Comparison of ENCODE assay signal across 27 cellular contexts in genomic region chr3:61924065-61924740, GRCh38.
DNase-seq lines count a peak whose midpoint lies in the region; ATAC-seq, FAIRE-seq and TF ChIP-seq lines count a peak whose summit lies in the region.
"Had no signal": no experiment of that assay in that cellular context is flagged by ENCODE, and none has a peak within 500 bp of the region (broad histone marks: within the 10 kb centered on the region; RNA-seq: fewer than 3 reads in every experiment).

No MANE protein-coding gene starts in this region.

- H2BK5ac ChIP-seq in H1 (ENCODE audit: low read depth, low read length) (no peak overlapping the region), mesendoderm (ENCODE audit: low read length) (no peak overlapping the region)

- ATAC-seq in left ventricle myocardium superior (peak; percentile 71), HG03095 (IDR thresholded peaks at IDR 0.05; ENCODE audit: unreplicated experiment) (no peak)
- ATAC-seq in activated CD8-positive, alpha-beta T cell treated with anti-CD3 and anti-CD28 coated beads for 36 hours, result no peak
- ATAC-seq: activated CD4-positive, alpha-beta T cell treated with anti-CD3 and anti-CD28 coated beads for 36 hours; activated T-cell treated with anti-CD3 and anti-CD28 coated beads, Interleukin-2, amount 50 U/mL, for 72 hours; foreskin keratinocyte; PC-3 had no signal

- TF ChIP-seq CTCF in HEK293 (tag by site-specific recombination; IDR thresholded peaks at IDR 0.05) (no peak), H1 (IDR thresholded peaks at IDR 0.05; ENCODE audit: control extremely low read depth in 1 of 3, insufficient read depth in 1 of 3, low read depth in 1 of 3, low read length in 3 of 3) (no peak), neural cell (IDR thresholded peaks at IDR 0.05; ENCODE audit: poor library complexity, severe bottlenecking) (no peak)
- TF ChIP-seq CTCF in activated CD8-positive, alpha-beta T cell treated with anti-CD3 and anti-CD28 coated beads for 36 hours (IDR thresholded peaks at IDR 0.05), result no peak

- no peak overlapping the region for H3K18ac ChIP-seq in H1 (ENCODE audit: extremely low read depth, low read length)
- no peak overlapping the region for H3K18ac ChIP-seq in mesendoderm (ENCODE audit: low read length)

- H2BK120ac ChIP-seq in H1 (replicated peaks; ENCODE audit: low read depth, low read length) (no peak overlapping the region), mesendoderm (ENCODE audit: low read depth, low read length) (no peak overlapping the region)

- no peaks in the 10 kb centered on the region for H3K4me1 Mint-ChIP-seq in activated CD8-positive, alpha-beta T cell treated with anti-CD3 and anti-CD28 coated beads for 36 hours (ENCODE audit: low read depth)
- H3K4me1 Mint-ChIP-seq: activated CD4-positive, alpha-beta T cell treated with anti-CD3 and anti-CD28 coated beads for 36 hours; activated naive CD4-positive, alpha-beta T cell treated with anti-CD3 and anti-CD28 coated beads, Interleukin-2, amount 10 ng/mL, durations not matched to agents 7 days and 5 days had no signal

- no peak overlapping the region for H3K23ac ChIP-seq in H1 (ENCODE audit: insufficient read length)
- no peak overlapping the region for H3K23ac ChIP-seq in mesendoderm (ENCODE audit: low read length)

- H3K27ac ChIP-seq in HEK293 (ENCODE audit: extremely low read depth, low read depth, low read length) (no peak overlapping the region), H1 (ENCODE audit: low read depth, low read length) (0 out of 2 replicates have a peak overlapping the region, but pooled peaks have one; percentile 22), neural cell (ENCODE audit: low read length) (peak overlapping the region; percentile 40), mesendoderm (ENCODE audit: low read depth, low read length) (no peak overlapping the region)
- H3K27ac ChIP-seq: foreskin keratinocyte, neural progenitor cell, thoracic aorta had no signal

- H2BK12ac ChIP-seq in H1 (ENCODE audit: low read depth, low read length), result no peak overlapping the region

- H2BK15ac ChIP-seq in H1 (ENCODE audit: low read length), result no peak overlapping the region
- no peak overlapping the region for H2BK15ac ChIP-seq in mesendoderm (replicated peaks; ENCODE audit: low read depth)

- H4K5ac ChIP-seq in H1 (ENCODE audit: insufficient read length, low read depth, low read length) (no peak overlapping the region), mesendoderm (ENCODE audit: low read length) (no peak overlapping the region)

- H2AFZ ChIP-seq in H1 (ENCODE audit: low read length) (no peak overlapping the region), neural cell (ENCODE audit: low read depth, low read length) (no peak overlapping the region)
- H2AFZ ChIP-seq: neural progenitor cell had no signal

- H3K36me3 ChIP-seq in HEK293 (ENCODE audit: control insufficient read depth in 2 of 2, insufficient read depth in 1 of 2, low read length in 2 of 2) (no peaks in the 10 kb centered on the region), H1 (ENCODE audit: control insufficient read depth in 2 of 4, insufficient read depth in 4 of 4, low read length in 3 of 4) (no peaks in the 10 kb centered on the region), neural cell (ENCODE audit: insufficient read depth, low read length) (no peaks in the 10 kb centered on the region), mesendoderm (ENCODE audit: control insufficient read depth, insufficient read depth, low read length) (no peaks in the 10 kb centered on the region)
- H3K36me3 ChIP-seq: neural progenitor cell, thoracic aorta had no signal

- POLR2A ChIA-PET in HEK293 (lab: Yijun Ruan, JAX) (no interaction called here), H1 (lab: Charles Lee; ENCODE audit: partially characterized antibody) (no interaction called here)
- POLR2A ChIA-PET in activated CD8-positive, alpha-beta T cell treated with anti-CD3 and anti-CD28 coated beads for 36 hours (lab: Charles Lee), result interaction anchor here (0.6 kb wide), 1 partner anchor 227 kb away, joined by 3 read pairs; no protein-coding TSS in a partner anchor

- H4K8ac ChIP-seq in H1 (ENCODE audit: extremely low read depth, insufficient read depth, low read length), result peak overlapping the region; percentile 37; the same call in 1 of the 2 replicates
- no peak overlapping the region for H4K8ac ChIP-seq in mesendoderm (ENCODE audit: low read depth, low read length)

- H3K27ac Mint-ChIP-seq in activated CD8-positive, alpha-beta T cell treated with anti-CD3 and anti-CD28 coated beads for 36 hours, result no peak overlapping the region
- H3K27ac Mint-ChIP-seq: activated CD4-positive, alpha-beta T cell treated with anti-CD3 and anti-CD28 coated beads for 36 hours; activated naive CD4-positive, alpha-beta T cell treated with anti-CD3 and anti-CD28 coated beads, Interleukin-2, amount 10 ng/mL, durations not matched to agents 7 days and 5 days; activated T-cell treated with anti-CD3 and anti-CD28 coated beads, Interleukin-2, amount 50 U/mL, for 72 hours; HFFc6; neural progenitor cell had no signal

- no peak overlapping the region for H2BK20ac ChIP-seq in H1 (ENCODE audit: low read length)

- TF ChIP-seq POLR2A in H1 (IDR thresholded peaks at IDR 0.05; ENCODE audit: control extremely low read depth in 1 of 2, low read depth in 2 of 2, low read length in 2 of 2), result no peak

- peaks cover 6% of the 10 kb centered on the region for H3K27me3 Mint-ChIP-seq in activated CD8-positive, alpha-beta T cell treated with anti-CD3 and anti-CD28 coated beads for 36 hours
- H3K27me3 Mint-ChIP-seq: activated CD4-positive, alpha-beta T cell treated with anti-CD3 and anti-CD28 coated beads for 36 hours; activated naive CD4-positive, alpha-beta T cell treated with anti-CD3 and anti-CD28 coated beads, Interleukin-2, amount 10 ng/mL, durations not matched to agents 7 days and 5 days had no signal

- 86% methylated on average over 4 of the region's 4 CpGs; no CpG with 5 or more reads in 1 of the 2 experiments for WGBS in H1 (ENCODE audit: extremely low coverage in 1 of 2, insufficient coverage in 1 of 2, insufficient read length in 1 of 2, insufficient replicate concordance in 2 of 2, low coverage in 1 of 2, low lambda C conversion rate in 2 of 2, missing lambda C conversion rate in 1 of 2), 2 experiments
- no CpG with 5 or more reads among the region's 4 CpGs for WGBS in mesendoderm (ENCODE audit: extremely low coverage, insufficient coverage, low lambda C conversion rate)

- H3K9me3 Mint-ChIP-seq in activated CD8-positive, alpha-beta T cell treated with anti-CD3 and anti-CD28 coated beads for 36 hours, result peaks cover 2% of the 10 kb centered on the region
- H3K9me3 Mint-ChIP-seq: activated T-cell treated with anti-CD3 and anti-CD28 coated beads, Interleukin-2, amount 50 U/mL, for 72 hours; HFFc6; neural progenitor cell had no signal

- H3K4me3 ChIP-seq in HEK293 (ENCODE audit: low read depth, low read length) (no peak overlapping the region), H1 (ENCODE audit: extremely low read depth in 1 of 4, insufficient read depth in 2 of 4, low read depth in 3 of 4, low read length in 4 of 4) (no peak overlapping the region), neural cell (ENCODE audit: low read length) (no peak overlapping the region), mesendoderm (ENCODE audit: low read length) (no peak overlapping the region)
- H3K4me3 ChIP-seq: neural progenitor cell, thoracic aorta had no signal

- no peaks in the 10 kb centered on the region for H3K23me2 ChIP-seq in H1 (ENCODE audit: low read depth, low read length)

- no peak overlapping the region for H3K9ac ChIP-seq in H1 (replicated peaks in 1 of 4; ENCODE audit: extremely low read depth in 1 of 4, low read depth in 3 of 4, low read length in 3 of 4)
- no peak overlapping the region for H3K9ac ChIP-seq in neural cell (ENCODE audit: low read length)
- no peak overlapping the region for H3K9ac ChIP-seq in mesendoderm (ENCODE audit: low read length)
- H3K9ac ChIP-seq: neural progenitor cell had no signal

- H3K9me3 ChIP-seq in HEK293 (ENCODE audit: control insufficient read depth, insufficient read depth, low read depth, low read length) (no peaks in the 10 kb centered on the region), H1 (ENCODE audit: insufficient read depth in 2 of 2, low read depth in 1 of 2, low read length in 1 of 2) (no peaks in the 10 kb centered on the region), neural cell (ENCODE audit: low read length) (no peaks in the 10 kb centered on the region)
- H3K9me3 ChIP-seq: thoracic aorta had no signal

- no peak overlapping the region for H3K4me2 ChIP-seq in H1 (ENCODE audit: insufficient read depth in 1 of 2, low read depth in 2 of 2, low read length in 2 of 2)
- no peak overlapping the region for H3K4me2 ChIP-seq in neural cell (ENCODE audit: low read length)
- H3K4me2 ChIP-seq in mesendoderm (ENCODE audit: low read length), result no peak overlapping the region
- H3K4me2 ChIP-seq: neural progenitor cell had no signal

- no peak for DNase-seq in H1 (ENCODE audit: low read depth in 1 of 2, low spot score in 2 of 2)
- DNase-seq in left ventricle myocardium superior, result peak; percentile 85
- DNase-seq in germinal center (ENCODE audit: low spot score), result no peak
- DNase-seq in mesendoderm, result no peak
- no peak for DNase-seq in activated CD8-positive, alpha-beta T cell treated with anti-CD3 and anti-CD28 coated beads for 36 hours
- DNase-seq: activated CD4-positive, alpha-beta T cell treated with anti-CD3 and anti-CD28 coated beads for 36 hours; activated naive CD4-positive, alpha-beta T cell treated with anti-CD3 and anti-CD28 coated beads, Interleukin-2, amount 10 ng/mL, durations not matched to agents 7 days and 5 days; activated T-cell treated with anti-CD3 and anti-CD28 coated beads, Interleukin-2, amount 50 U/mL, for 72 hours; aorta; central memory CD4-positive, alpha-beta T cell; erythroblast; foreskin keratinocyte; HFFc6; kidney; NCI-H1092 treated with DMSO at 0.1 percent for 48 hours; NCI-H1930; NCI-H446 treated with DMSO at 0.1 percent for 48 hours; PC-3; SIG-M5; stimulated activated CD4-positive, alpha-beta T cell treated with anti-CD3 and anti-CD28 coated beads, Interleukin-4, amount 100 ng/mL, for 1 hour; stimulated activated naive CD4-positive, alpha-beta T cell treated with Interleukin-2 at 50 U/mL for 16 hours; T-helper 1 cell had no signal

- no peaks in the 10 kb centered on the region for H3F3A ChIP-seq in neural cell (ENCODE audit: insufficient read depth, low read length, poor library complexity, severe bottlenecking)

- CTCF ChIA-PET in HEK293 (lab: Yijun Ruan, JAX) (interaction anchor here (0.6 to 0.8 kb wide), 3 partner anchors 10 to 1405 kb away, joined by 3 read pairs; no protein-coding TSS in a partner anchor), H1 (lab: Charles Lee; ENCODE audit: partially characterized antibody) (interaction anchor here (1.5 kb wide), 1 partner anchor 8 kb away, joined by 4 read pairs; no protein-coding TSS in a partner anchor)
- CTCF ChIA-PET in activated CD8-positive, alpha-beta T cell treated with anti-CD3 and anti-CD28 coated beads for 36 hours (lab: Charles Lee), result no interaction called here

- peak overlapping the region; percentile 18 for H4K91ac ChIP-seq in H1 (replicated peaks; ENCODE audit: insufficient read length, low read length)

- H3K4me3 Mint-ChIP-seq in activated CD8-positive, alpha-beta T cell treated with anti-CD3 and anti-CD28 coated beads for 36 hours, result no peak overlapping the region
- H3K4me3 Mint-ChIP-seq: activated CD4-positive, alpha-beta T cell treated with anti-CD3 and anti-CD28 coated beads for 36 hours; activated naive CD4-positive, alpha-beta T cell treated with anti-CD3 and anti-CD28 coated beads, Interleukin-2, amount 10 ng/mL, durations not matched to agents 7 days and 5 days; activated T-cell treated with anti-CD3 and anti-CD28 coated beads, Interleukin-2, amount 50 U/mL, for 72 hours; HFFc6; neural progenitor cell had no signal

- H2AK5ac ChIP-seq in H1 (ENCODE audit: low read depth, low read length) (no peak overlapping the region), mesendoderm (ENCODE audit: low read length) (no peak overlapping the region)

- no peaks in the 10 kb centered on the region for H3K4me1 ChIP-seq in HEK293 (ENCODE audit: control insufficient read depth, insufficient read depth, low read length)
- peaks cover 0 to 21% (median 1%) of the 10 kb centered on the region in 4 experiments; a peak in 5 of 7 replicates for H3K4me1 ChIP-seq in H1 (replicated peaks in 1 of 4; ENCODE audit: control insufficient read depth in 3 of 4, insufficient read depth in 4 of 4, low read length in 3 of 4)
- peaks cover 5% of the 10 kb centered on the region for H3K4me1 ChIP-seq in mesendoderm (ENCODE audit: control insufficient read depth, low read depth, low read length)

- H3K79me1 ChIP-seq in H1 (ENCODE audit: low read depth, low read length) (peaks cover 2% of the 10 kb centered on the region; the same call in 1 of the 2 replicates), mesendoderm (ENCODE audit: low read length) (peaks cover 14% of the 10 kb centered on the region)

- H3K14ac ChIP-seq in H1 (ENCODE audit: insufficient read length), result no peak overlapping the region

- H3K79me2 ChIP-seq in H1 (ENCODE audit: control insufficient read depth in 1 of 2, insufficient read depth in 2 of 2, low read length in 2 of 2) (peaks cover 0 to 82% of the 10 kb centered on the region in 2 experiments; a peak in 3 of 4 replicates), neural cell (replicated peaks; ENCODE audit: insufficient read depth, low read length) (no peaks in the 10 kb centered on the region), mesendoderm (ENCODE audit: control insufficient read depth, insufficient read depth, low read length) (peaks cover 31% of the 10 kb centered on the region)

- TF ChIP-seq RAD21 in H1 (IDR thresholded peaks at IDR 0.05 in 1 of 2, conservative IDR thresholded peaks at IDR 0.05 in 1 of 2; ENCODE audit: low read depth in 2 of 2, low read length in 2 of 2), result no peak
- no peak for TF ChIP-seq RAD21 in neural cell (conservative IDR thresholded peaks at IDR 0.05)

- no peaks in the 10 kb centered on the region for H3K9me2 ChIP-seq in neural cell (ENCODE audit: insufficient read depth, low read length)

- peak; percentile 13 for FAIRE-seq in H1 (lab: Jason Lieb, UNC)
- FAIRE-seq: kidney had no signal

- H4K20me1 ChIP-seq in H1 (replicated peaks in 1 of 2; ENCODE audit: control insufficient read depth in 1 of 2, insufficient read depth in 2 of 2, low read length in 2 of 2) (peaks cover 0 to 2% of the 10 kb centered on the region in 2 experiments), neural cell (ENCODE audit: insufficient read depth) (no peaks in the 10 kb centered on the region)

- H3K27me3 ChIP-seq in H1 (replicated peaks in 1 of 4; ENCODE audit: control insufficient read depth in 3 of 4, extremely low read depth in 1 of 4, insufficient read depth in 3 of 4, low read length in 3 of 4) (no peaks in the 10 kb centered on the region), neural cell (ENCODE audit: insufficient read depth, low read depth, low read length) (no peaks in the 10 kb centered on the region), mesendoderm (ENCODE audit: insufficient read depth, low read length, poor library complexity) (no peaks in the 10 kb centered on the region)
- H3K27me3 ChIP-seq: foreskin keratinocyte, neural progenitor cell had no signal

- H3K56ac ChIP-seq in H1 (replicated peaks; ENCODE audit: insufficient read length, low read depth, low read length) (no peak overlapping the region), mesendoderm (ENCODE audit: low read length) (no peak overlapping the region)

- no peak for TF ChIP-seq EP300 in H1 (IDR thresholded peaks at IDR 0.05; ENCODE audit: borderline replicate concordance in 1 of 2, low read depth in 2 of 2, low read length in 2 of 2)
- no peak for TF ChIP-seq EP300 in neural cell (conservative IDR thresholded peaks at IDR 0.05; ENCODE audit: poor library complexity, severe bottlenecking)

- H3K4ac ChIP-seq in H1 (replicated peaks; ENCODE audit: insufficient read length, low read depth, low read length) (peak overlapping the region; percentile 36), mesendoderm (ENCODE audit: low read depth, low read length) (no peak overlapping the region)

- intact Hi-C loops in left ventricle myocardium superior (cut with micrococcal nuclease), result loop anchor here (10.0 kb wide), 1 partner anchor 49 kb away; no protein-coding TSS in a partner anchor
- intact Hi-C loops in activated CD8-positive, alpha-beta T cell treated with anti-CD3 and anti-CD28 coated beads for 36 hours (cut with micrococcal nuclease), result no loop called here

- no peaks in the 10 kb centered on the region for H3K36me3 Mint-ChIP-seq in activated CD8-positive, alpha-beta T cell treated with anti-CD3 and anti-CD28 coated beads for 36 hours (ENCODE audit: low read depth)
- H3K36me3 Mint-ChIP-seq: activated naive CD4-positive, alpha-beta T cell treated with anti-CD3 and anti-CD28 coated beads, Interleukin-2, amount 10 ng/mL, durations not matched to agents 7 days and 5 days had no signal

Comparison
In these comparisons a context has a peak if more than half of its experiments do, and no peak if none do; other contexts are left out.
1. H3K27ac ChIP-seq: peak in H1 (single experiment) and neural cell (single experiment); none in HEK293 (single experiment) and mesendoderm (single experiment).